ENCODE assay signal across 8 cellular contexts in the genomic region with DNA sequence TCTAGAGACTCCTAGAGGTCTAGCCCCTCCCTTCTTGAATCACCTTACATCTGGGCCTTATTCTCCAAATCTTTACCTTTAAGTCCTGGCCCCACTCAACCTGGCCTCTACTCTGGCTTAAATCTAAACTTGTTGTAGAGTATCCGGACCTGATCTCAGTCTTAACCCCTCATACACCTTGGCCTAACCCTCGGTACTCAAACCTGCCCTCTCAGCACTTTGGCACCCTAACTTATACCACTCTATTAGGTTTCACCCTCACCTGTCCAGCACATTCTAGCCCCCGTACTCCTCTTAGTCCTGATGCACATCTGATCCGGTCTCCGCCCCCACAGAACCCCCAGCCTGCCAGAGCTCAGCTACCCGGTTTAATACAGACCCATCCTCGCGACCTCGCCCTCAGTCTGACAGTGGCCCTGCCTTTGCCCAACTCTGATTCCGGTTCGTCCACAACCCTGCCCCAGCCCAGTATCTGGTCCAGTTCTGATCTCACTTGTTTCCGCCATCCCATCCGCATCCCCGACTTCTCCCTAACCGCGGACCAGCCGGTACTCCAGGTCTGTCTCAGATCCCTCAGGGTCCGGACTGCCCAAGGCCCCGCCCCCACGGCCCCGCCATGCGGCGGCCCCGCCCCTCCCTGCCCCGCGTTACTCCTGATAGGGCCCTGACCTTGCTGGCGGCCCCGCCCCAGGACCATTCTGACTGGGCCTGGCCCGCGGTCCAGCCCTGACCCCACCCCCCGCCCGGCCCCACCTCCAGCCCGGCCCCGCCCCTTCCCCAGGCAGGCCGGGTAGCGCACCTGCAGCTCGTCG. TPM values are rescaled to one million over a fixed set of nuclear protein-coding genes. Genes with fewer than 3 reads are reported as not detected.
DNase-seq lines count a peak whose midpoint lies in the region; ATAC-seq and TF ChIP-seq lines count a peak whose summit lies in the region.

No MANE protein-coding gene starts in this region.

- peaks cover 25% of the 10 kb centered on the region for H3K27me3 Mint-ChIP-seq in dendritic cell treated with granulocyte-macrophage colony-stimulating factor and Interleukin-4, amounts not matched to agents 40 ng/mL and 50 ng/mL, for 4 days

- TF ChIP-seq CTCF in left lung (IDR thresholded peaks at IDR 0.05), result no peak

- peaks cover 20% of the 10 kb centered on the region for H3K4me1 ChIP-seq in ACC112 (ENCODE audit: control insufficient read depth, insufficient read depth, low read length, unreplicated experiment)
- H3K4me1 ChIP-seq in left lung, result peaks cover 3 to 18% of the 10 kb centered on the region in 2 donors

- intact Hi-C loops in dendritic cell treated with granulocyte-macrophage colony-stimulating factor and Interleukin-4, amounts not matched to agents 40 ng/mL and 50 ng/mL, for 4 days (cut with micrococcal nuclease), result loop anchor here (5.0 kb wide), 1 partner anchor 48 kb away; no protein-coding TSS in a partner anchor
- intact Hi-C loops in left lung (cut with DNase I), result no loop called here

- H3K27ac ChIP-seq in ACC112 (ENCODE audit: low read depth, low read length) (no peak overlapping the region), left lung (no peak overlapping the region)

- H3K4me3 ChIP-seq in ACC112 (ENCODE audit: low read depth, low read length) (peak overlapping the region; percentile 89), left lung (peak overlapping the region; percentile 78 to 80)

- peaks cover 26% of the 10 kb centered on the region for H3K4me1 Mint-ChIP-seq in dendritic cell treated with granulocyte-macrophage colony-stimulating factor and Interleukin-4, amounts not matched to agents 40 ng/mL and 50 ng/mL, for 4 days (ENCODE audit: low read depth)

- H3K27me3 ChIP-seq in ACC112 (ENCODE audit: insufficient read depth, low read length), result peaks cover 5% of the 10 kb centered on the region; the same call in 1 of the 2 replicates
- H3K27me3 ChIP-seq in left lung, result no peaks in the 10 kb centered on the region

- peak; percentile 62 for ATAC-seq in GM19324 (IDR thresholded peaks at IDR 0.05; ENCODE audit: low FRiP score, unreplicated experiment)
- peak; percentile 55 for ATAC-seq in HG03457 (IDR thresholded peaks at IDR 0.05; ENCODE audit: unreplicated experiment)
- peak; percentile 87 for ATAC-seq in left lung

- peak overlapping the region; percentile 89 for H3K4me3 Mint-ChIP-seq in dendritic cell treated with granulocyte-macrophage colony-stimulating factor and Interleukin-4, amounts not matched to agents 40 ng/mL and 50 ng/mL, for 4 days

- no peaks in the 10 kb centered on the region for H3K79me2 ChIP-seq in ACC112 (ENCODE audit: control insufficient read depth, insufficient read depth, low read length, unreplicated experiment)

- DNase-seq in NCI-H526 treated with DMSO at 0.1 percent for 48 hours (lab: John Stamatoyannopoulos, UW) (peak; percentile 79), left lung (peak; percentile 90 to 95)
- peak; percentile 69 to 73 for DNase-seq in activated CD4-positive, alpha-beta T cell treated with anti-CD3 and anti-CD28 coated beads, Interleukin-2, amount 50 U/mL, for 4 hours
- peak; percentile 84 for DNase-seq in stimulated activated CD4-positive, alpha-beta T cell treated with anti-CD3 and anti-CD28 coated beads, Interleukin-1b, Interleukin-23, amount 100 ng/mL, for 48 hours

- peaks cover 16% of the 10 kb centered on the region for H3K36me3 Mint-ChIP-seq in dendritic cell treated with granulocyte-macrophage colony-stimulating factor and Interleukin-4, amounts not matched to agents 40 ng/mL and 50 ng/mL, for 4 days (ENCODE audit: low read depth)

- no peaks in the 10 kb centered on the region for H3K9me3 Mint-ChIP-seq in dendritic cell treated with granulocyte-macrophage colony-stimulating factor and Interleukin-4, amounts not matched to agents 40 ng/mL and 50 ng/mL, for 4 days

- H2AFZ ChIP-seq in ACC112 (ENCODE audit: low read length, unreplicated experiment), result peak overlapping the region; percentile 53

- no peaks in the 10 kb centered on the region for H3K9me3 ChIP-seq in left lung

- no peaks in the 10 kb centered on the region for H3K36me3 ChIP-seq in ACC112 (ENCODE audit: insufficient read depth, low read length)
- no peaks in the 10 kb centered on the region for H3K36me3 ChIP-seq in left lung

- H3K27ac Mint-ChIP-seq in dendritic cell treated with granulocyte-macrophage colony-stimulating factor and Interleukin-4, amounts not matched to agents 40 ng/mL and 50 ng/mL, for 4 days, result peak overlapping the region; percentile 78

RNA-seq across cellular contexts. Expression of gene TRIM62, which starts 1.4 kb away (rescaled TPM):
- 1 to 10 TPM; 6.2 to 6.4 TPM for total RNA-seq in left lung
